Comparison of ENCODE assay signal across 8 cellular contexts in the genomic region with DNA sequence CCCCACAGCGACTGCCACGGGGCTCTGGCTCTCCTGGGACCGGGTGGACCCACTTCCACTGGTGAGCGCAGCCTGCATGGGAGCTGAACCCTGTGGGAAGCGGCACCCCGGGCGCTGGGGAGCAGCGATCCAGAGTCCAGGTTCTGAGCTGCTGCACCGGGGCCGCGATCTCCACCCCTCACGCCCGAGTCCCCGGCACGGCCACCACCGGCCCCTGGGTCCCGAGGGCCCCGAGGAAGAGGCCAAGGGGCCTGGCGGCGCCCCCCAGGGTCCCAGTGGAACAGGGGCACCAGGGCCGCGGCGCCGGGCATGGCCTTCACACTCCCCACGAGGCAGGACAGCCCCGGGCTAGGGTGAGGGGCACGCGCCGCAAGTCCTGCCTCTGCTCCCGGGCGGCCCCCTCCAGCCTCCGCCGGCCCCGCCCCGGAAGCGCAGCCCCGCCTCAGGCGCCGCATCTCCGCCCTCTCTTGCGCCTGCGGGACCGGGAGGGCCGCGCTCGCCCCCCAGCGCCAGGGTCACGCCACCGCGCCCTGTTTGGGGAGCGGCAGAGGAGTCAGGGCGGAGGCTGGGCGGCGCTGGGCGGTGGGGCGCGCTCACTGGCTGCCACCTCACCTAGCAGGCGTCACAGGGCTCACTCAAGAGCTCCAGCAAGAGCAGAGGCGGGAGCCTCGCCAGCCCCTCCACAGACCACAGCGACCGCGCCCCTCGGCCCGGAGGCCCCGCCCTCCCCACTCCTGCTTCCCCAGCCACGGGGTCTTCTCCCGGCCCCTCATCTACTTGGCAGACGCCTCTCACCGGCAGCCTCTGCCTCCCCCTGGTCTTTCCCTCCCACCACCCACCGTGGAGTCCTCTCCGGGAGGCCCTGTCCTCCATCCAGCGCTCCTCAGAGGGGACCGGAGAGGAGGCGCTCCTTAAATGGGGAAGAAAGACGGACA. TPM values are rescaled to one million over a fixed set of nuclear protein-coding genes. Genes with fewer than 3 reads are reported as not detected.
A peak's percentile ranks its signal among the peaks of the same experiment; 100 is the strongest.
DNase-seq lines count a peak whose midpoint lies in the region; ATAC-seq and TF ChIP-seq lines count a peak whose summit lies in the region.

No MANE protein-coding gene starts in this region.

- no peaks in the 10 kb centered on the region for H3K36me3 Mint-ChIP-seq in activated naive CD8-positive, alpha-beta T cell

- WGBS in thyroid gland, 2 donors: 9 to 23% methylated on average over 20 to 35 of the region's 76 CpGs

- TF ChIP-seq POLR2A in Raji (IDR thresholded peaks at IDR 0.05; ENCODE audit: insufficient read depth, low read depth, low read length) (peak; percentile 58), thyroid gland (IDR thresholded peaks at IDR 0.05) (no peak)

- peak overlapping the region; percentile 58 for H3K4me3 ChIP-seq in BE2C (ENCODE audit: low read depth, low read length)
- H3K4me3 ChIP-seq in parathyroid adenoma (ENCODE audit: low read depth, low read length): no peak overlapping the region
- H3K4me3 ChIP-seq in thyroid gland (replicated peaks in 1 of 3): peak overlapping the region in 2 of 3 donors; percentile 20 to 50

- no peaks in the 10 kb centered on the region for H3K9me3 ChIP-seq in BE2C
- H3K9me3 ChIP-seq in parathyroid adenoma (ENCODE audit: control insufficient read depth, low read length): no peaks in the 10 kb centered on the region
- no peaks in the 10 kb centered on the region for H3K9me3 ChIP-seq in thyroid gland

- H3K27ac ChIP-seq in parathyroid adenoma: peak overlapping the region; percentile 25
- H3K27ac ChIP-seq in thyroid gland: peak overlapping the region; percentile 58 to 83 (median 63)

- H3K4me3 Mint-ChIP-seq in activated naive CD8-positive, alpha-beta T cell: peak overlapping the region; percentile 64

- ATAC-seq in GM19452 (IDR thresholded peaks at IDR 0.05; ENCODE audit: unreplicated experiment): peak; percentile 96
- peak; percentile 86 for ATAC-seq in HG03571 (IDR thresholded peaks at IDR 0.05; ENCODE audit: unreplicated experiment)
- ATAC-seq in Right ventricle myocardium superior (ENCODE audit: poor library complexity): peak; percentile 96

- no peak overlapping the region for H3K9ac ChIP-seq in parathyroid adenoma

- H3K79me2 ChIP-seq in parathyroid adenoma: peaks cover 21% of the 10 kb centered on the region

- DNase-seq in BE2C: peak; percentile 93
- peak; percentile 91 for DNase-seq in Right ventricle myocardium superior
- peak; percentile 91 to 93 for DNase-seq in thyroid gland

- no peaks in the 10 kb centered on the region for H3K27me3 Mint-ChIP-seq in activated naive CD8-positive, alpha-beta T cell

- H3K4me1 Mint-ChIP-seq in activated naive CD8-positive, alpha-beta T cell (ENCODE audit: low read depth): peaks cover 17% of the 10 kb centered on the region

- H3K9me3 Mint-ChIP-seq in activated naive CD8-positive, alpha-beta T cell (ENCODE audit: low read depth): no peaks in the 10 kb centered on the region

- TF ChIP-seq CTCF in BE2C (IDR thresholded peaks at IDR 0.05; ENCODE audit: low read depth, low read length): peak; percentile 51
- TF ChIP-seq CTCF in parathyroid adenoma (IDR thresholded peaks at IDR 0.05): peak; percentile 66
- peak in 5 of 6 experiments; percentile 32 to 80 (median 70) for TF ChIP-seq CTCF in thyroid gland (IDR thresholded peaks at IDR 0.05)

- H2AFZ ChIP-seq in parathyroid adenoma: peak overlapping the region; percentile 71

- intact Hi-C loops in Right ventricle myocardium superior (cut with DNase I): no loop called here
- intact Hi-C loops in thyroid gland (cut with DNase I): loop anchor here (10.0 kb wide), 1 partner anchor 95 kb away; no protein-coding TSS in a partner anchor

- H3K4me1 ChIP-seq in BE2C: peaks cover 5% of the 10 kb centered on the region
- no peaks in the 10 kb centered on the region for H3K4me1 ChIP-seq in parathyroid adenoma
- H3K4me1 ChIP-seq in thyroid gland: peaks cover 6% of the 10 kb centered on the region in 2 donors

- H3K27me3 ChIP-seq in BE2C (no peaks in the 10 kb centered on the region), parathyroid adenoma (ENCODE audit: control insufficient read depth, insufficient read depth, low read length) (no peaks in the 10 kb centered on the region), thyroid gland (no peaks in the 10 kb centered on the region)

- peaks cover 26% of the 10 kb centered on the region for H3K36me3 ChIP-seq in BE2C
- no peaks in the 10 kb centered on the region for H3K36me3 ChIP-seq in parathyroid adenoma (ENCODE audit: control insufficient read depth, insufficient read depth, low read length)
- H3K36me3 ChIP-seq in thyroid gland: peaks cover 9 to 10% of the 10 kb centered on the region in 2 donors

- H3K4me2 ChIP-seq in parathyroid adenoma (ENCODE audit: low read length): peak overlapping the region; percentile 37

- H3K27ac Mint-ChIP-seq in activated naive CD8-positive, alpha-beta T cell: peak overlapping the region; percentile 70

RNA-seq across cellular contexts. Expression of gene THAP4, which starts 26.8 kb away (rescaled TPM):
- 178 TPM for polyA plus RNA-seq in BE2C (2012; ENCODE audit: insufficient read depth, insufficient read length, low read depth)
- total RNA-seq in Right ventricle myocardium superior (82.9 TPM), thyroid gland (10 to 100 TPM; 42.9 to 53.6 (median 46.2) TPM)

RNA-seq across cellular contexts. Expression of gene ATG4B, which starts 27.4 kb away (rescaled TPM):
- polyA plus RNA-seq in BE2C (2012; ENCODE audit: insufficient read depth, insufficient read length, low read depth): 287 TPM
- total RNA-seq in Right ventricle myocardium superior: 41.3 TPM
- 100 to 1,000 TPM in 1 of 4 donors, 10 to 100 TPM in 3; 58.5 to 129 (median 86.2) TPM for total RNA-seq in thyroid gland

RNA-seq across cellular contexts. Expression of gene BOK, which starts 51.6 kb away (rescaled TPM):
- 2.9 TPM for polyA plus RNA-seq in BE2C (2012; ENCODE audit: insufficient read depth, insufficient read length, low read depth)
- 3.8 TPM for total RNA-seq in Right ventricle myocardium superior
- total RNA-seq in thyroid gland: 10 to 100 TPM; 22.2 to 32.1 (median 27.0) TPM
